8 cellular contexts compared by ENCODE assay signal in genomic region chr5:81751009-81751835, GRCh38. TPM values are rescaled to one million over a fixed set of nuclear protein-coding genes. Genes with fewer than 3 reads are reported as not detected.
DNase-seq lines count a peak whose midpoint lies in the region; ATAC-seq lines count a peak whose summit lies in the region.

TSS of gene SSBP2 (minus strand) at chr5:81751097. CDS start at chr5:81751042, 55 bp downstream.

- H3K4me3 ChIP-seq in GM23248 (peak within 1 kb of the TSS; percentile 84), Karpas-422 (ENCODE audit: low read length) (peak within 1 kb of the TSS; percentile 84)
- peak within 1 kb of the TSS; percentile 61 for H3K4me3 ChIP-seq in naive thymus-derived CD4-positive, alpha-beta T cell (ENCODE audit: low read length)

- peak within 1 kb of the TSS; percentile 81 to 96 (median 94) for H3K27ac Mint-ChIP-seq in naive thymus-derived CD4-positive, alpha-beta T cell
- H3K27ac Mint-ChIP-seq in stimulated activated memory B cell treated with anti-CD40 and anti-IgM and Interleukin-4, amounts not matched to agents 10 μg/mL and 1 μg/mL and 100 μg/mL, for 72 hours, result peak within 1 kb of the TSS; percentile 91

- peak; percentile 100 for DNase-seq in Daoy (ENCODE audit: low read depth)
- DNase-seq in GM23248, result peak; percentile 99
- peak; percentile 99 for DNase-seq in Karpas-422
- peak; percentile 97 for DNase-seq in RPMI7951 (ENCODE audit: low read depth)
- peak; percentile 99 for DNase-seq in activated T-helper 1 cell treated with anti-CD3 and anti-CD28 coated beads, Interleukin-2, amount 50 U/mL, for 16 hours (ENCODE audit: low read depth in 1 of 2, low spot score in 1 of 2)
- DNase-seq in fibroblast of gingiva (ENCODE audit: low read depth), result peak; percentile 100
- peak; percentile 99 to 100 (median 99) for DNase-seq in naive thymus-derived CD4-positive, alpha-beta T cell

- POLR2A ChIA-PET in naive thymus-derived CD4-positive, alpha-beta T cell (lab: Charles Lee), result interaction anchor here (0.6 to 7.0 kb wide), 24 partner anchors 9 to 1479 kb away, joined by 3 to 172 read pairs (median 4); partner anchors contain the start of gene RPS23

- H4K20me1 ChIP-seq in GM23248 (ENCODE audit: insufficient read depth) (no peaks in the 10 kb centered on the region), Karpas-422 (ENCODE audit: insufficient read depth, low read depth, low read length) (peaks cover 7% of the 10 kb centered on the region; the same call in 1 of the 2 replicates)

- in situ Hi-C loops in GM23248 (cut with MboI), result loop anchor here (5.0 kb wide), 1 partner anchor 86 kb away; no protein-coding TSS in a partner anchor

- H3K36me3 ChIP-seq in GM23248 (ENCODE audit: low read depth), result no peaks in the 10 kb centered on the region
- no peaks in the 10 kb centered on the region for H3K36me3 ChIP-seq in Karpas-422 (ENCODE audit: insufficient read depth, low read length)
- H3K36me3 ChIP-seq in naive thymus-derived CD4-positive, alpha-beta T cell (ENCODE audit: control insufficient read depth in 2 of 3, insufficient read depth in 3 of 3, low read length in 3 of 3), result peaks cover 0 to 5% (median 0%) of the 10 kb centered on the region in 3 experiments

- H2AFZ ChIP-seq in GM23248, result peak within 1 kb of the TSS; percentile 88
- peak within 1 kb of the TSS; percentile 80 for H2AFZ ChIP-seq in Karpas-422 (ENCODE audit: low read length)

- CTCF ChIA-PET in naive thymus-derived CD4-positive, alpha-beta T cell (lab: Charles Lee), result interaction anchor here (0.6 to 2.8 kb wide), 10 partner anchors 19 to 1185 kb away, joined by 3 to 24 read pairs (median 4); no protein-coding TSS in a partner anchor

- H3K79me2 ChIP-seq in GM23248 (ENCODE audit: insufficient read depth) (peaks cover 34% of the 10 kb centered on the region), Karpas-422 (ENCODE audit: low read length) (peaks cover 37% of the 10 kb centered on the region)

- 1 to 2% methylated on average over 24 to 66 of the region's 73 CpGs for WGBS in GM23248 (ENCODE audit: low coverage in 1 of 2, low lambda C conversion rate in 2 of 2, missing lambda C conversion rate in 2 of 2), 2 experiments

- H3K27ac ChIP-seq in GM23248 (peak within 1 kb of the TSS; percentile 98), Karpas-422 (ENCODE audit: low read length) (peak within 1 kb of the TSS; percentile 98)
- peak within 1 kb of the TSS; percentile 87 for H3K27ac ChIP-seq in naive thymus-derived CD4-positive, alpha-beta T cell (ENCODE audit: low read depth, low read length)

- peaks cover 18% of the 10 kb centered on the region for H3F3A ChIP-seq in GM23248 (ENCODE audit: insufficient read depth)

- ATAC-seq in naive thymus-derived CD4-positive, alpha-beta T cell, result peak; percentile 93
- peak; percentile 94 for ATAC-seq in stimulated activated memory B cell treated with anti-CD40 and anti-IgM and Interleukin-4, amounts not matched to agents 10 μg/mL and 1 μg/mL and 100 μg/mL, for 72 hours

- peaks cover 23% of the 10 kb centered on the region for H3K4me1 ChIP-seq in GM23248 (ENCODE audit: insufficient read depth)
- H3K4me1 ChIP-seq in Karpas-422 (ENCODE audit: low read length), result peaks cover 41% of the 10 kb centered on the region
- peaks cover 6 to 13% of the 10 kb centered on the region in 2 donors for H3K4me1 ChIP-seq in naive thymus-derived CD4-positive, alpha-beta T cell (ENCODE audit: control insufficient read depth in 2 of 2, insufficient read depth in 2 of 2, low read length in 2 of 2)

- peaks cover 0 to 49% (median 0%) of the 10 kb centered on the region in 5 donors for H3K27me3 Mint-ChIP-seq in naive thymus-derived CD4-positive, alpha-beta T cell
- no peaks in the 10 kb centered on the region for H3K27me3 Mint-ChIP-seq in stimulated activated memory B cell treated with anti-CD40 and anti-IgM and Interleukin-4, amounts not matched to agents 10 μg/mL and 1 μg/mL and 100 μg/mL, for 72 hours

- H3K9me3 ChIP-seq in GM23248 (ENCODE audit: low read depth) (no peaks in the 10 kb centered on the region), Karpas-422 (ENCODE audit: low read length) (no peaks in the 10 kb centered on the region)
- no peaks in the 10 kb centered on the region for H3K9me3 ChIP-seq in naive thymus-derived CD4-positive, alpha-beta T cell (ENCODE audit: control insufficient read depth in 2 of 3, low read length in 3 of 3)

- peak within 1 kb of the TSS; percentile 81 for H3K4me2 ChIP-seq in GM23248 (ENCODE audit: unreplicated experiment)
- peak within 1 kb of the TSS; percentile 92 for H3K4me2 ChIP-seq in Karpas-422 (ENCODE audit: low read depth, low read length, poor library complexity, severe bottlenecking)

- H3K9me3 Mint-ChIP-seq in naive thymus-derived CD4-positive, alpha-beta T cell, result no peaks in the 10 kb centered on the region
- no peaks in the 10 kb centered on the region for H3K9me3 Mint-ChIP-seq in stimulated activated memory B cell treated with anti-CD40 and anti-IgM and Interleukin-4, amounts not matched to agents 10 μg/mL and 1 μg/mL and 100 μg/mL, for 72 hours

- H3K4me1 Mint-ChIP-seq in naive thymus-derived CD4-positive, alpha-beta T cell, result peaks cover 21 to 49% (median 38%) of the 10 kb centered on the region in 7 donors
- H3K4me1 Mint-ChIP-seq in stimulated activated memory B cell treated with anti-CD40 and anti-IgM and Interleukin-4, amounts not matched to agents 10 μg/mL and 1 μg/mL and 100 μg/mL, for 72 hours, result peaks cover 22% of the 10 kb centered on the region

- H3K9ac ChIP-seq in GM23248, result peak within 1 kb of the TSS; percentile 96
- peak within 1 kb of the TSS; percentile 86 for H3K9ac ChIP-seq in Karpas-422 (ENCODE audit: low read length)

- H3K27me3 ChIP-seq in GM23248 (replicated peaks; ENCODE audit: insufficient read depth) (no peaks in the 10 kb centered on the region), Karpas-422 (ENCODE audit: low read length) (peaks cover 6% of the 10 kb centered on the region; the same call in 1 of the 2 replicates)
- no peaks in the 10 kb centered on the region for H3K27me3 ChIP-seq in naive thymus-derived CD4-positive, alpha-beta T cell (ENCODE audit: control insufficient read depth in 2 of 2, insufficient read depth in 2 of 2, low read length in 2 of 2)

- H3K36me3 Mint-ChIP-seq in naive thymus-derived CD4-positive, alpha-beta T cell, result peaks cover 0 to 13% (median 0%) of the 10 kb centered on the region in 5 donors
- no peaks in the 10 kb centered on the region for H3K36me3 Mint-ChIP-seq in stimulated activated memory B cell treated with anti-CD40 and anti-IgM and Interleukin-4, amounts not matched to agents 10 μg/mL and 1 μg/mL and 100 μg/mL, for 72 hours

- peak within 1 kb of the TSS; percentile 92 to 100 (median 96) for H3K4me3 Mint-ChIP-seq in naive thymus-derived CD4-positive, alpha-beta T cell
- peak within 1 kb of the TSS; percentile 94 for H3K4me3 Mint-ChIP-seq in stimulated activated memory B cell treated with anti-CD40 and anti-IgM and Interleukin-4, amounts not matched to agents 10 μg/mL and 1 μg/mL and 100 μg/mL, for 72 hours

- intact Hi-C loops in naive thymus-derived CD4-positive, alpha-beta T cell (cut with micrococcal nuclease), result loop anchor here (1.0 to 10.0 kb wide), 24 partner anchors 28 to 1344 kb away; partner anchors contain the start of genes RPS23 (in 2 of the 2), TMEM167A (in 2 of the 2), XRCC4 (in 2 of the 2) and ZCCHC9 (in 2 of the 2)

- no peaks in the 10 kb centered on the region for H3K9me2 ChIP-seq in GM23248 (ENCODE audit: insufficient read depth)
- no peaks in the 10 kb centered on the region for H3K9me2 ChIP-seq in Karpas-422 (replicated peaks; ENCODE audit: insufficient read depth, low read length)

RNA-seq across cellular contexts. Expression of gene SSBP2, which starts in this region (rescaled TPM):
- 15.0 and 21.0 TPM in 2 replicates for total RNA-seq in Daoy (2014; rRNA removed; shearing (Covaris generic))
- total RNA-seq in GM23248 (2014; rRNA removed; shearing (Covaris generic)), result 22.0 and 25.5 TPM in 2 replicates
- 40.0 and 43.0 TPM in 2 replicates for polyA plus RNA-seq in GM23248 (2016; fragmentation: Nextera tagmentation; extraction: Ambion mirVana)
- total RNA-seq in Karpas-422 (2014; rRNA removed; shearing (Covaris generic); ENCODE audit: low replicate concordance), result 74.2 and 148 TPM in 2 replicates
- total RNA-seq in RPMI7951 (2014; rRNA removed; shearing (Covaris generic)), result 23.5 and 27.6 TPM in 2 replicates
- 10 to 100 TPM; 36.7 to 73.1 (median 55.9) TPM for total RNA-seq in naive thymus-derived CD4-positive, alpha-beta T cell
- polyA plus RNA-seq in naive thymus-derived CD4-positive, alpha-beta T cell, result 10 to 100 TPM; 87.2 to 99.8 TPM

Comparison
In these comparisons a context has a peak if more than half of its experiments do, and no peak if none do; other contexts are left out.
1. Peak in every context shown above with its lines: DNase-seq, ATAC-seq, H3K4me3 ChIP-seq and H3K27ac ChIP-seq.